1 cellular context compared by ENCODE assay signal in genomic region chr1:154179951-154180687, GRCh38.
TF ChIP-seq lines count a peak whose summit lies in the region.

No MANE protein-coding gene starts in this region.

TF ChIP-seq in K562, 482 proteins besides CTCF, POLR2A, EP300 and RAD21:
- TF ChIP-seq SPI1 (IDR thresholded peaks at IDR 0.05; ENCODE audit: borderline replicate concordance, low read depth, low read length) (peak; percentile 85), RB1 (IDR thresholded peaks at IDR 0.05; ENCODE audit: low read depth) (0 out of 2 replicates have a peak, but pooled peaks have one; percentile 16), XRCC4 (IDR thresholded peaks at IDR 0.05; ENCODE audit: extremely low read depth, insufficient read depth, insufficient read length) (no peak), BCOR (IDR thresholded peaks at IDR 0.05) (no peak), ZNF592 (IDR thresholded peaks at IDR 0.05) (no peak), IRF1 (CRISPR knock-in tag; IDR thresholded peaks at IDR 0.05; ENCODE audit: borderline replicate concordance) (no peak), ZSCAN32 (CRISPR knock-in tag; IDR thresholded peaks at IDR 0.05) (no peak), KLF10 (CRISPR knock-in tag; IDR thresholded peaks at IDR 0.05) (no peak), RBM17 (IDR thresholded peaks at IDR 0.05; ENCODE audit: borderline replicate concordance, low read depth, low read length) (no peak), GATA2 (CRISPR knock-in tag; IDR thresholded peaks at IDR 0.05) (0 out of 2 replicates have a peak, but pooled peaks have one; percentile 11), ZNF146 (CRISPR knock-in tag; IDR thresholded peaks at IDR 0.05; ENCODE audit: unreplicated experiment) (no peak), RBFOX2 (IDR thresholded peaks at IDR 0.05; ENCODE audit: low read depth, low read length) (0 out of 2 replicates have a peak, but pooled peaks have one; percentile 32), TEAD4 (IDR thresholded peaks at IDR 0.05; ENCODE audit: low read length) (0 out of 2 replicates have a peak, but pooled peaks have one; percentile 22), TEAD4 (CRISPR knock-in tag; IDR thresholded peaks at IDR 0.05; ENCODE audit: borderline replicate concordance) (no peak), SFPQ (IDR thresholded peaks at IDR 0.05; ENCODE audit: low read depth, low read length) (no peak), CTBP1 (IDR thresholded peaks at IDR 0.05; ENCODE audit: borderline replicate concordance) (peak; percentile 40; the same call in 1 of the 2 replicates), MAX (CRISPR knock-in tag; IDR thresholded peaks at IDR 0.05) (no peak), NR2C1 (IDR thresholded peaks at IDR 0.05) (peak; percentile 60), NR2C1 (tag; IDR thresholded peaks at IDR 0.05) (no peak), PHF21A (IDR thresholded peaks at IDR 0.05; ENCODE audit: borderline replicate concordance, low read depth) (no peak), ZEB2 (IDR thresholded peaks at IDR 0.05) (0 out of 2 replicates have a peak, but pooled peaks have one; percentile 26), ZNF512 (tag; IDR thresholded peaks at IDR 0.05) (0 out of 2 replicates have a peak, but pooled peaks have one; percentile 26), ZNF24 (IDR thresholded peaks at IDR 0.05) (peak; percentile 66; the same call in 1 of the 2 replicates), ZNF583 (CRISPR knock-in tag; IDR thresholded peaks at IDR 0.05) (no peak)
